21 cellular contexts compared by ENCODE assay signal in the genomic region with DNA sequence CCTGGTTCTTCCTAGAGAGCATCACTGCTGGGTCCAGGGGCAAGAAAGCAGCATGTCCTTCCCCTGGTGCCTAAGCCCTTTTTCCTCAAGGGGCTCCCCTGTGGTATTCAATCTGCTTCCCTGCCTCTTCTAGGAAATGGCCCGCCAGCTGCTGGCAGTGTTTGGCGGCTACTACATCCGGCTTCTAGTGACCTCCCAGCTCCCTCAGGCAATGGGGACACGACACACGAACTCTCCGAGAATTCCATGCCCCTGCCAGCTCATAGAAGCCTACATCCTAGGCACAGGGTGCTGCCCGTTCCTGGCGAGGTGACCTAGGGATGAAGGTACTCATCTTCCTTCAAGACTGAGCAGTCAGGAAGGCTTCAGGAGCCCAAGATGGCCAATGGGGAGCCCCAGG. TPM values are rescaled to one million over a fixed set of nuclear protein-coding genes. Genes with fewer than 3 reads are reported as not detected.
DNase-seq lines count a peak whose midpoint lies in the region; ATAC-seq and TF ChIP-seq lines count a peak whose summit lies in the region.
"Had no signal": no experiment of that assay in that cellular context is flagged by ENCODE, and none has a peak within 500 bp of the region (broad histone marks: within the 10 kb centered on the region; RNA-seq: fewer than 3 reads in every experiment).

No MANE protein-coding gene starts in this region.

- no peak for ATAC-seq in activated T-cell treated with anti-CD3 and anti-CD28 coated beads, Interleukin-2, amount 50 U/mL, for 72 hours (replicated peaks in 1 of 2)
- ATAC-seq in stimulated activated naive CD8-positive, alpha-beta T cell treated with anti-CD3 and anti-CD28 coated beads, Interleukin-15, amount 100 ng/mL, for 72 hours: no peak
- no peak for ATAC-seq in stimulated activated naive CD8-positive, alpha-beta T cell treated with anti-CD3 and anti-CD28 coated beads, Interleukin-15, Interleukin-2, amounts not matched to agents 100 U/mL and 50 U/mL, for 24 hours
- ATAC-seq in memory B cell (ENCODE audit: low read depth): no peak
- ATAC-seq: GM12878, GM23338, HCT116 had no signal

- no peaks in the 10 kb centered on the region for H3K9me3 Mint-ChIP-seq in activated T-cell treated with anti-CD3 and anti-CD28 coated beads, Interleukin-2, amount 50 U/mL, for 24 hours
- H3K9me3 Mint-ChIP-seq in activated T-cell treated with anti-CD3 and anti-CD28 coated beads, Interleukin-2, amount 50 U/mL, for 72 hours: peaks cover 0 to 3% of the 10 kb centered on the region in 2 donors
- peaks cover 0 to 4% of the 10 kb centered on the region in 2 donors for H3K9me3 Mint-ChIP-seq in stimulated activated naive CD8-positive, alpha-beta T cell treated with anti-CD3 and anti-CD28 coated beads, Interleukin-15, amount 100 ng/mL, for 72 hours
- H3K9me3 Mint-ChIP-seq in memory B cell: peaks cover 6% of the 10 kb centered on the region

- DNase-seq in activated T-cell treated with anti-CD3 and anti-CD28 coated beads, Interleukin-2, amount 50 U/mL, for 24 hours: peak; percentile 3
- DNase-seq in activated T-cell treated with anti-CD3 and anti-CD28 coated beads, Interleukin-2, amount 50 U/mL, for 72 hours: no peak
- no peak for DNase-seq in stimulated activated naive CD8-positive, alpha-beta T cell treated with anti-CD3 and anti-CD28 coated beads, Interleukin-15, amount 100 ng/mL, for 72 hours
- DNase-seq in stimulated activated naive CD8-positive, alpha-beta T cell treated with anti-CD3 and anti-CD28 coated beads, Interleukin-15, Interleukin-2, amounts not matched to agents 100 U/mL and 50 U/mL, for 24 hours: no peak
- DNase-seq in memory B cell (ENCODE audit: low spot score in 2 of 2) (no peak), posterior vena cava (ENCODE audit: low spot score) (peak; percentile 51), COLO829 (ENCODE audit: low spot score) (no peak), BE2C (no peak)
- DNase-seq: C1 segment of cervical spinal cord; Caco-2; CD4-positive, alpha-beta memory T cell; DMS153; DND-41; GDM1; H9 had no signal

- intact Hi-C loops in posterior vena cava (cut with DNase I): no loop called here

- H3K9me3 ChIP-seq in BE2C: no peaks in the 10 kb centered on the region

- H3K27me3 Mint-ChIP-seq in activated T-cell treated with anti-CD3 and anti-CD28 coated beads, Interleukin-2, amount 50 U/mL, for 24 hours: no peaks in the 10 kb centered on the region
- H3K27me3 Mint-ChIP-seq in activated T-cell treated with anti-CD3 and anti-CD28 coated beads, Interleukin-2, amount 50 U/mL, for 72 hours (ENCODE audit: low read depth): no peaks in the 10 kb centered on the region
- no peaks in the 10 kb centered on the region for H3K27me3 Mint-ChIP-seq in stimulated activated naive CD8-positive, alpha-beta T cell treated with anti-CD3 and anti-CD28 coated beads, Interleukin-15, amount 100 ng/mL, for 72 hours
- H3K27me3 Mint-ChIP-seq in memory B cell: no peaks in the 10 kb centered on the region
- H3K27me3 Mint-ChIP-seq: CD4-positive, alpha-beta memory T cell had no signal

- no peak overlapping the region for H3K4me3 ChIP-seq in BE2C (ENCODE audit: low read depth, low read length)
- H3K4me3 ChIP-seq: GM12878, GM23338 had no signal

- no peak for TF ChIP-seq CTCF in BE2C (IDR thresholded peaks at IDR 0.05; ENCODE audit: low read depth, low read length)

- H3K4me1 Mint-ChIP-seq in activated T-cell treated with anti-CD3 and anti-CD28 coated beads, Interleukin-2, amount 50 U/mL, for 24 hours (ENCODE audit: low read depth): peaks cover 5% of the 10 kb centered on the region
- no peaks in the 10 kb centered on the region for H3K4me1 Mint-ChIP-seq in activated T-cell treated with anti-CD3 and anti-CD28 coated beads, Interleukin-2, amount 50 U/mL, for 72 hours (ENCODE audit: low read depth)
- peaks cover 7% of the 10 kb centered on the region for H3K4me1 Mint-ChIP-seq in stimulated activated naive CD8-positive, alpha-beta T cell treated with anti-CD3 and anti-CD28 coated beads, Interleukin-15, amount 100 ng/mL, for 72 hours
- H3K4me1 Mint-ChIP-seq in memory B cell: peaks cover 8% of the 10 kb centered on the region
- H3K4me1 Mint-ChIP-seq: GM23338, H9 had no signal

- H3K4me1 ChIP-seq in BE2C: no peaks in the 10 kb centered on the region
- H3K4me1 ChIP-seq: Caco-2 had no signal

- no peaks in the 10 kb centered on the region for H3K27me3 ChIP-seq in BE2C

- no peak overlapping the region for H3K27ac Mint-ChIP-seq in activated T-cell treated with anti-CD3 and anti-CD28 coated beads, Interleukin-2, amount 50 U/mL, for 24 hours
- no peak overlapping the region for H3K27ac Mint-ChIP-seq in activated T-cell treated with anti-CD3 and anti-CD28 coated beads, Interleukin-2, amount 50 U/mL, for 72 hours
- H3K27ac Mint-ChIP-seq in stimulated activated naive CD8-positive, alpha-beta T cell treated with anti-CD3 and anti-CD28 coated beads, Interleukin-15, amount 100 ng/mL, for 72 hours: peak overlapping the region; percentile 2 to 31
- H3K27ac Mint-ChIP-seq in memory B cell: peak overlapping the region; percentile 28
- H3K27ac Mint-ChIP-seq: GM23338, H9 had no signal

- H3K36me3 Mint-ChIP-seq in activated T-cell treated with anti-CD3 and anti-CD28 coated beads, Interleukin-2, amount 50 U/mL, for 24 hours (ENCODE audit: low read depth): peaks cover 87% of the 10 kb centered on the region
- peaks cover 7 to 51% of the 10 kb centered on the region in 2 donors for H3K36me3 Mint-ChIP-seq in activated T-cell treated with anti-CD3 and anti-CD28 coated beads, Interleukin-2, amount 50 U/mL, for 72 hours (ENCODE audit: insufficient read depth in 2 of 2)
- H3K36me3 Mint-ChIP-seq in memory B cell: peaks cover 46% of the 10 kb centered on the region

- H3K4me3 Mint-ChIP-seq in activated T-cell treated with anti-CD3 and anti-CD28 coated beads, Interleukin-2, amount 50 U/mL, for 24 hours: no peak overlapping the region
- H3K4me3 Mint-ChIP-seq in activated T-cell treated with anti-CD3 and anti-CD28 coated beads, Interleukin-2, amount 50 U/mL, for 72 hours: no peak overlapping the region
- H3K4me3 Mint-ChIP-seq in stimulated activated naive CD8-positive, alpha-beta T cell treated with anti-CD3 and anti-CD28 coated beads, Interleukin-15, amount 100 ng/mL, for 72 hours: no peak overlapping the region
- no peak overlapping the region for H3K4me3 Mint-ChIP-seq in memory B cell
- H3K4me3 Mint-ChIP-seq: CD4-positive, alpha-beta memory T cell; GM23338; H9 had no signal

- H3K36me3 ChIP-seq in BE2C: peaks cover 23% of the 10 kb centered on the region

RNA-seq across cellular contexts. Expression of a gene that starts 14.6 kb away (rescaled TPM):
- not detected for total RNA-seq in activated T-cell treated with anti-CD3 and anti-CD28 coated beads, Interleukin-2, amount 50 U/mL, for 72 hours
- total RNA-seq in posterior vena cava: not detected
- not detected for polyA plus RNA-seq in BE2C (2012; ENCODE audit: insufficient read depth, insufficient read length, low read depth)
- total RNA-seq: Caco-2; CD4-positive, alpha-beta memory T cell; GM12878; GM23338; H4; H9 had no signal
- polyA plus RNA-seq: AG04450; BJ; CD4-positive, alpha-beta memory T cell; GM12878; GM23338 had no signal

RNA-seq across cellular contexts. Expression of a gene that starts 31.9 kb away (rescaled TPM):
- 10 to 100 TPM; 36.0 to 39.2 TPM for total RNA-seq in activated T-cell treated with anti-CD3 and anti-CD28 coated beads, Interleukin-2, amount 50 U/mL, for 72 hours
- 10 to 100 TPM; 10.5 to 11.2 TPM for total RNA-seq in posterior vena cava
- polyA plus RNA-seq in BE2C (2012; ENCODE audit: insufficient read depth, insufficient read length, low read depth): 8.4 TPM

RNA-seq across cellular contexts. Expression of a gene that starts 39.0 kb away (rescaled TPM):
- 1 to 10 TPM; 1.4 to 1.7 TPM for total RNA-seq in activated T-cell treated with anti-CD3 and anti-CD28 coated beads, Interleukin-2, amount 50 U/mL, for 72 hours
- not detected for total RNA-seq in posterior vena cava
- not detected for polyA plus RNA-seq in BE2C (2012; ENCODE audit: insufficient read depth, insufficient read length, low read depth)
- total RNA-seq: Caco-2; CD4-positive, alpha-beta memory T cell; GM12878; GM23338; H4; H9 had no signal
- polyA plus RNA-seq: AG04450, BJ, GM12878, GM23338 had no signal

RNA-seq across cellular contexts. Expression of a gene that starts 55.4 kb away (rescaled TPM):
- 10 to 100 TPM; 37.3 to 39.4 TPM for total RNA-seq in activated T-cell treated with anti-CD3 and anti-CD28 coated beads, Interleukin-2, amount 50 U/mL, for 72 hours
- total RNA-seq in posterior vena cava: 10 to 100 TPM; 70.6 to 73.3 TPM
- 326 TPM for polyA plus RNA-seq in BE2C (2012; ENCODE audit: insufficient read depth, insufficient read length, low read depth)

Comparison
In these comparisons a context has a peak if more than half of its experiments do, and no peak if none do; other contexts are left out.
1. DNase-seq: peak in activated T-cell treated with anti-CD3 and anti-CD28 coated beads, Interleukin-2, amount 50 U/mL, for 24 hours (single experiment) and posterior vena cava (single experiment); none in activated T-cell treated with anti-CD3 and anti-CD28 coated beads, Interleukin-2, amount 50 U/mL, for 72 hours (0 of 2), stimulated activated naive CD8-positive, alpha-beta T cell treated with anti-CD3 and anti-CD28 coated beads, Interleukin-15, amount 100 ng/mL, for 72 hours (0 of 2), stimulated activated naive CD8-positive, alpha-beta T cell treated with anti-CD3 and anti-CD28 coated beads, Interleukin-15, Interleukin-2, amounts not matched to agents 100 U/mL and 50 U/mL, for 24 hours (single experiment), memory B cell (0 of 2), COLO829 (single experiment) and BE2C (single experiment).
2. H3K27ac Mint-ChIP-seq: peak in stimulated activated naive CD8-positive, alpha-beta T cell treated with anti-CD3 and anti-CD28 coated beads, Interleukin-15, amount 100 ng/mL, for 72 hours (2 of 2) and memory B cell (single experiment); none in activated T-cell treated with anti-CD3 and anti-CD28 coated beads, Interleukin-2, amount 50 U/mL, for 24 hours (single experiment) and activated T-cell treated with anti-CD3 and anti-CD28 coated beads, Interleukin-2, amount 50 U/mL, for 72 hours (single experiment).